ENCODE assay signal across 22 cellular contexts in genomic region chr12:4934651-4935050, GRCh38. TPM values are rescaled to one million over a fixed set of nuclear protein-coding genes. Genes with fewer than 3 reads are reported as not detected.
A peak's percentile ranks its signal among the peaks of the same experiment; 100 is the strongest.
DNase-seq lines count a peak whose midpoint lies in the region; ATAC-seq and TF ChIP-seq lines count a peak whose summit lies in the region.
"Had no signal": no experiment of that assay in that cellular context is flagged by ENCODE, and none has a peak within 500 bp of the region (broad histone marks: within the 10 kb centered on the region; RNA-seq: fewer than 3 reads in every experiment).

No MANE protein-coding gene starts in this region.

- TF ChIP-seq CTCF in vagina (IDR thresholded peaks at IDR 0.05), result no peak

- H3K4me1 ChIP-seq in vagina, result no peaks in the 10 kb centered on the region
- H3K4me1 ChIP-seq: BLaER1 treated with 17β-estradiol and CSF1 and Interleukin-3, amounts not matched to agents 10 nM and 100 nM; tibial artery had no signal

- H3K36me3 ChIP-seq in vagina, result no peaks in the 10 kb centered on the region
- H3K36me3 ChIP-seq: BLaER1 treated with 17β-estradiol and CSF1 and Interleukin-3, amounts not matched to agents 10 nM and 100 nM; cardiac muscle cell; sigmoid colon; tibial artery had no signal

- no peaks in the 10 kb centered on the region for H3K9me3 ChIP-seq in vagina
- H3K9me3 ChIP-seq: BLaER1 treated with 17β-estradiol and CSF1 and Interleukin-3, amounts not matched to agents 10 nM and 100 nM; sigmoid colon; tibial artery had no signal

- H3K27me3 ChIP-seq in vagina, result no peaks in the 10 kb centered on the region
- H3K27me3 ChIP-seq: BLaER1 treated with 17β-estradiol and CSF1 and Interleukin-3, amounts not matched to agents 10 nM and 100 nM had no signal

- peak; percentile 32 for DNase-seq in NCI-H345 (lab: John Stamatoyannopoulos, UW)
- DNase-seq in NCI-H345 treated with DMSO at 0.1 percent for 48 hours (lab: John Stamatoyannopoulos, UW; ENCODE audit: unreplicated experiment), result no peak
- DNase-seq in NCI-H2081 (lab: John Stamatoyannopoulos, UW), result peak; percentile 4 to 62
- peak; percentile 27 for DNase-seq in SW480 (ENCODE audit: low spot score)
- peak; percentile 36 for DNase-seq in kidney tubule cell (ENCODE audit: low spot score)
- no peak for DNase-seq in effector CD4-positive, alpha-beta T cell
- no peak for DNase-seq in vagina (ENCODE audit: extremely low spot score in 2 of 2)
- DNase-seq: activated CD4-positive, CD25-positive, alpha-beta regulatory T cell; activated CD8-positive, alpha-beta memory T cell treated with anti-CD3 and anti-CD28 coated beads for 24 hours; activated naive CD8-positive, alpha-beta T cell treated with anti-CD3 and anti-CD28 coated beads, Interleukin-2, amount 50 U/mL, for 24 hours; DMS79; islet precursor cell; NCI-H226; sigmoid colon; stimulated activated naive CD4-positive, alpha-beta T cell treated with Interleukin-2 at 50 U/mL for 16 hours; tibial artery had no signal

- intact Hi-C loops in vagina (cut with DNase I), result no loop called here

- no peak overlapping the region for H3K27ac ChIP-seq in vagina
- H3K27ac ChIP-seq: BLaER1 treated with 17β-estradiol and CSF1 and Interleukin-3, amounts not matched to agents 10 nM and 100 nM; cardiac muscle cell; sigmoid colon; tibial artery had no signal

- H3K4me3 ChIP-seq in vagina, result no peak overlapping the region
- H3K4me3 ChIP-seq: BLaER1 treated with 17β-estradiol and CSF1 and Interleukin-3, amounts not matched to agents 10 nM and 100 nM; cardiac muscle cell; sigmoid colon; tibial artery had no signal

- no peak for ATAC-seq in GM19395 (IDR thresholded peaks at IDR 0.05; ENCODE audit: unreplicated experiment)
- ATAC-seq: activated naive CD8-positive, alpha-beta T cell treated with anti-CD3 and anti-CD28 coated beads, Interleukin-2, amount 50 U/mL, for 24 hours; esophagus mucosa had no signal

- TF ChIP-seq POLR2A in vagina (IDR thresholded peaks at IDR 0.05), result no peak

RNA-seq across cellular contexts. Expression of gene KCNA1, which starts 24.9 kb away (rescaled TPM):
- 0.74 TPM for total RNA-seq in vagina
- total RNA-seq: A673; esophagus mucosa; T-helper 2 cell treated with Interferon-gamma antibody and Interleukin-4, amounts not matched to agents 100 ng/mL and 5 ng/mL, for 36 hours had no signal

Comparison
In these comparisons a context has a peak if more than half of its experiments do, and no peak if none do; other contexts are left out.
1. DNase-seq: peak in NCI-H345 (single experiment), NCI-H2081 (2 of 2), SW480 (single experiment) and kidney tubule cell (single experiment); none in NCI-H345 treated with DMSO at 0.1 percent for 48 hours (single experiment), effector CD4-positive, alpha-beta T cell (single experiment) and vagina (0 of 2).